ENCODE assay signal across 8 cellular contexts in the genomic region with DNA sequence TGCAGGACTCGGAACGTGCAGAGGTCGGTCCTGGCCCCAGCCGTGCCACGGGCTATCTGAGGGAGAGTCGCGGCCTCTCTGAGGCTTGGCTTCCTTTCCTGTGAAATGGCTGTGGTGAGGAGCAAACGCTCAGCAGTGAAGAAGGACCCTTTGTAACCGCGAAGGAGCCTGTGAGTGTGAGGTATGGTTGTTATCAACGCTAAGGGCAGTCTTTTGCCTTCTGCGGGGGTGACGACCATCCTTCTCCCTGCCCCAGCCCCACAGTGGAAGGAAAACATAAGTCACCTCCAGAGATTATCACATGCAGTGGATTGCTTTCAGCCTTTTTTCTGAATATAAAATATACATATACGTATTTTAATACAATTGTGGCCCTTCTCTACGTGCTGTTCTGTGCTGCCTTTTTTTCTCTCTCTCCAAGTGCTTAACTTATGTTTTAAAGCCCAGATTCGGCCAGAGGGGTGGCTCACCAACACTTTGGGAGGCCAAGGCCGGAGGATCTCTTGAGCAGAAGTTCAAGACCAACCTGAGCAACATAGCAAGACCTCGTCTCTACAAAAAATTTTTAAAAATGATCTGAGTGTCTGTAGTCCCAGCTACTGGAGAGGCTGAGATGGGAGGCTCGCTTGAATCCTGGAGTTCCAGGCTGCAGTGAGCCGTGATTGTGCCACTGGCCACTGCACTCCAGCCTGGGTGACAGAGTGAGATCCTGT. TPM values are rescaled to one million over a fixed set of nuclear protein-coding genes. Genes with fewer than 3 reads are reported as not detected.
DNase-seq lines count a peak whose midpoint lies in the region; ATAC-seq, FAIRE-seq and TF ChIP-seq lines count a peak whose summit lies in the region.

No MANE protein-coding gene starts in this region.

- H2AFZ ChIP-seq in HepG2 (ENCODE audit: low read length), result no peak overlapping the region

- peak overlapping the region; percentile 61 for H3K9ac ChIP-seq in HepG2 (ENCODE audit: insufficient read depth, low read depth, low read length)

- peaks cover 40% of the 10 kb centered on the region for H3K4me1 Mint-ChIP-seq in activated T-cell treated with anti-CD3 and anti-CD28 coated beads, Interleukin-2, amount 50 U/mL, for 4 hours (ENCODE audit: low read depth)
- H3K4me1 Mint-ChIP-seq in activated naive CD8-positive, alpha-beta T cell (ENCODE audit: low read depth), result peaks cover 47% of the 10 kb centered on the region
- peaks cover 27% of the 10 kb centered on the region for H3K4me1 Mint-ChIP-seq in type B pancreatic cell (ENCODE audit: unreplicated experiment)

- TF ChIP-seq RAD21 in HepG2 (CRISPR knock-in tag; IDR thresholded peaks at IDR 0.05), result no peak

- no peaks in the 10 kb centered on the region for H3K9me3 ChIP-seq in HepG2 (ENCODE audit: low read length)

- H3K27ac Mint-ChIP-seq in activated naive CD8-positive, alpha-beta T cell, result peak overlapping the region; percentile 95
- H3K27ac Mint-ChIP-seq in type B pancreatic cell, result no peak overlapping the region

- no peak for TF ChIP-seq POLR2A in HepG2 (IDR thresholded peaks at IDR 0.05; ENCODE audit: insufficient read depth in 1 of 2, low read depth in 2 of 2, low read length in 2 of 2)

- TF ChIP-seq CTCF in HepG2 (CRISPR knock-in tag; IDR thresholded peaks at IDR 0.05) (no peak), type B pancreatic cell (conservative IDR thresholded peaks at IDR 0.05) (peak; percentile 23)

- H3K79me2 ChIP-seq in HepG2 (ENCODE audit: insufficient read depth, low read length), result no peaks in the 10 kb centered on the region

- 17% methylated on average over 14 of the region's 20 CpGs for WGBS in HepG2 (ENCODE audit: low lambda C conversion rate)

- no peaks in the 10 kb centered on the region for H3K36me3 Mint-ChIP-seq in activated T-cell treated with anti-CD3 and anti-CD28 coated beads, Interleukin-2, amount 50 U/mL, for 4 hours (ENCODE audit: insufficient read depth)
- no peaks in the 10 kb centered on the region for H3K36me3 Mint-ChIP-seq in activated naive CD8-positive, alpha-beta T cell
- H3K36me3 Mint-ChIP-seq in type B pancreatic cell, result no peaks in the 10 kb centered on the region

- in situ Hi-C loops in HepG2 (cut with HindIII; ENCODE audit: extremely low pct_ligation_motif_present, low pct_unique_long_range_greater_than_20kb), result no loop called here

- H3K9me3 Mint-ChIP-seq in activated T-cell treated with anti-CD3 and anti-CD28 coated beads, Interleukin-2, amount 50 U/mL, for 4 hours, result no peaks in the 10 kb centered on the region
- H3K9me3 Mint-ChIP-seq in activated naive CD8-positive, alpha-beta T cell (ENCODE audit: low read depth), result no peaks in the 10 kb centered on the region
- H3K9me3 Mint-ChIP-seq in type B pancreatic cell, result no peaks in the 10 kb centered on the region

- peak overlapping the region; percentile 81 for H3K4me3 Mint-ChIP-seq in activated T-cell treated with anti-CD3 and anti-CD28 coated beads, Interleukin-2, amount 50 U/mL, for 4 hours
- peak overlapping the region; percentile 88 for H3K4me3 Mint-ChIP-seq in activated naive CD8-positive, alpha-beta T cell
- peak overlapping the region; percentile 82 for H3K4me3 Mint-ChIP-seq in type B pancreatic cell

- TF ChIP-seq EP300 in HepG2 (IDR thresholded peaks at IDR 0.05; ENCODE audit: low read depth in 2 of 2, low read length in 2 of 2), result no peak
- no peak for TF ChIP-seq EP300 in HepG2 (CRISPR knock-in tag; IDR thresholded peaks at IDR 0.05; ENCODE audit: borderline replicate concordance)

- no peak for DNase-seq in activated T-cell treated with anti-CD3 and anti-CD28 coated beads, Interleukin-2, amount 50 U/mL, for 4 hours
- DNase-seq in activated T-cell treated with anti-CD3 and anti-CD28 coated beads, Interleukin-2, amount 50 U/mL, for 48 hours, result no peak
- DNase-seq in HepG2 (ENCODE audit: low spot score) (no peak), type B pancreatic cell (ENCODE audit: extremely low spot score, unreplicated experiment) (no peak), T-helper 9 cell (no peak), D341Med (ENCODE audit: low spot score) (no peak)

- H3K4me1 ChIP-seq in HepG2 (ENCODE audit: insufficient read depth, low read length), result peaks cover 52% of the 10 kb centered on the region

- peak overlapping the region; percentile 57 to 85 (median 63) for H3K4me3 ChIP-seq in HepG2 (replicated peaks in 1 of 3; ENCODE audit: insufficient read depth in 1 of 3, low read depth in 2 of 3, low read length in 3 of 3)

- H3K27me3 Mint-ChIP-seq in activated T-cell treated with anti-CD3 and anti-CD28 coated beads, Interleukin-2, amount 50 U/mL, for 4 hours (ENCODE audit: low read depth), result no peaks in the 10 kb centered on the region
- H3K27me3 Mint-ChIP-seq in activated naive CD8-positive, alpha-beta T cell, result no peaks in the 10 kb centered on the region
- peaks cover 41% of the 10 kb centered on the region for H3K27me3 Mint-ChIP-seq in type B pancreatic cell

- H3K4me2 ChIP-seq in HepG2 (ENCODE audit: low read depth, low read length), result peak overlapping the region; percentile 93

- FAIRE-seq in HepG2 (lab: Jason Lieb, UNC), result no peak

- CTCF ChIA-PET in HepG2 (lab: Yijun Ruan, JAX; ENCODE audit: low intra/inter-chr PET ratio, low total read pairs), result interaction anchor here (0.8 to 8.0 kb wide), 6 partner anchors 21 to 97 kb away, joined by 3 to 99 read pairs (median 25); a partner anchor contains a TSS

- H3K36me3 ChIP-seq in HepG2 (replicated peaks in 1 of 2; ENCODE audit: control insufficient read depth in 1 of 2, insufficient read depth in 2 of 2, low read length in 2 of 2), result no peaks in the 10 kb centered on the region

- no peaks in the 10 kb centered on the region; a peak in 2 of 5 replicates for H3K27me3 ChIP-seq in HepG2 (ENCODE audit: control insufficient read depth in 1 of 2, insufficient read depth in 2 of 2, low read length in 2 of 2)

- no TSS peak for BruUV-seq in HepG2 (replicated peaks; lab: Mats Ljungman, UMichigan)

- peak; percentile 6 to 9 for ATAC-seq in activated T-cell treated with anti-CD3 and anti-CD28 coated beads, Interleukin-2, amount 50 U/mL, for 4 hours
- ATAC-seq in HepG2 (no peak), HG02973 (IDR thresholded peaks at IDR 0.05; ENCODE audit: unreplicated experiment) (no peak)

- POLR2A ChIA-PET in HepG2 (lab: Yijun Ruan, JAX), result interaction anchor here (1.1 to 4.0 kb wide), 7 partner anchors 13 to 223 kb away, joined by 3 to 45 read pairs (median 6); a partner anchor contains a TSS

- intact Hi-C loops in HepG2 (cut with micrococcal nuclease; ENCODE audit: unreplicated experiment), result no loop called here

- no peaks in the 10 kb centered on the region for H4K20me1 ChIP-seq in HepG2 (ENCODE audit: insufficient read depth, low read length)

- peak overlapping the region; percentile 16 for H3K27ac ChIP-seq in HepG2 (ENCODE audit: extremely low read length, insufficient read depth, low read length)

RNA-seq across cellular contexts. Expression of a gene that starts 17.4 kb away (rescaled TPM):
- total RNA-seq in activated T-cell treated with anti-CD3 and anti-CD28 coated beads, Interleukin-2, amount 50 U/mL, for 4 hours, result 10 to 100 TPM; 13.5 to 16.5 (median 15.3) TPM
- total RNA-seq in HepG2 (2016; rRNA removed; fragmentation: Illumina TruSeq; extraction: Trizol) (7.2 and 10.9 TPM in 2 replicates), type B pancreatic cell (ENCODE audit: low replicate concordance) (4.2 and 16.5 TPM in 2 replicates)
- 3.8 and 3.9 TPM in 2 replicates for total RNA-seq in HepG2 (2016; cell fraction: cytosol; rRNA removed; fragmentation: Illumina TruSeq; extraction: Trizol; ENCODE audit: low read depth)
- 5.9 and 12.2 TPM in 2 replicates for total RNA-seq in HepG2 (2016; cell fraction: insoluble cytoplasmic fraction; rRNA removed; fragmentation: Illumina TruSeq; extraction: Trizol)
- total RNA-seq in HepG2 (2016; cell fraction: membrane; rRNA removed; fragmentation: Illumina TruSeq; extraction: Trizol), result 6.3 and 7.1 TPM in 2 replicates
- 8.6 and 10.4 TPM in 2 replicates for total RNA-seq in HepG2 (2016; cell fraction: nucleus; rRNA removed; fragmentation: Illumina TruSeq; extraction: Trizol)
- 2.9 and 4.5 TPM in 2 replicates for polyA plus RNA-seq in HepG2 (2011; rRNA removed)
- polyA plus RNA-seq in HepG2 (2011; cell fraction: cytosol; rRNA removed), result 3.7 and 3.8 TPM in 2 replicates
- polyA plus RNA-seq in HepG2 (2011; cell fraction: nucleus; rRNA removed), result 7.5 and 12.9 TPM in 2 replicates
- polyA plus RNA-seq in HepG2 (2012), result 3.6 and 4.0 TPM in 2 replicates
- 0.84 and 1.5 TPM in 2 replicates for polyA plus RNA-seq in HepG2 (2016; cell fraction: cytosol; fragmentation: Illumina TruSeq; extraction: Trizol; ENCODE audit: low read depth)
- polyA plus RNA-seq in HepG2 (2016; cell fraction: insoluble cytoplasmic fraction; fragmentation: Illumina TruSeq; extraction: Trizol; ENCODE audit: low read depth), result 5.5 TPM in 2 replicates
- 2.0 and 2.7 TPM in 2 replicates for polyA plus RNA-seq in HepG2 (2016; cell fraction: membrane; fragmentation: Illumina TruSeq; extraction: Trizol; ENCODE audit: low read depth)
- 17.1 and 20.1 TPM in 2 replicates for polyA plus RNA-seq in HepG2 (2016; cell fraction: nucleus; fragmentation: Illumina TruSeq; extraction: Trizol; ENCODE audit: insufficient read depth, low read depth)
- 0.21 and 6.7 TPM in 2 replicates for polyA minus RNA-seq in HepG2 (2011; rRNA and poly(A)+ RNA removed; ENCODE audit: low replicate concordance)
- 1.3 and 2.7 TPM in 2 replicates for polyA minus RNA-seq in HepG2 (2011; cell fraction: cytosol; rRNA and poly(A)+ RNA removed)
- 4.9 and 8.2 TPM in 2 replicates for polyA minus RNA-seq in HepG2 (2011; cell fraction: nucleus; rRNA and poly(A)+ RNA removed)

RNA-seq across cellular contexts. Expression of a gene that starts 27.1 kb away (rescaled TPM):
- 10 to 100 TPM; 26.0 to 34.5 (median 31.3) TPM for total RNA-seq in activated T-cell treated with anti-CD3 and anti-CD28 coated beads, Interleukin-2, amount 50 U/mL, for 4 hours
- total RNA-seq in HepG2 (2016; rRNA removed; fragmentation: Illumina TruSeq; extraction: Trizol), result 4.6 and 5.7 TPM in 2 replicates
- total RNA-seq in HepG2 (2016; cell fraction: cytosol; rRNA removed; fragmentation: Illumina TruSeq; extraction: Trizol; ENCODE audit: low read depth), result 8.4 and 9.3 TPM in 2 replicates
- total RNA-seq in HepG2 (2016; cell fraction: insoluble cytoplasmic fraction; rRNA removed; fragmentation: Illumina TruSeq; extraction: Trizol), result 3.8 and 7.6 TPM in 2 replicates
- total RNA-seq in HepG2 (2016; cell fraction: membrane; rRNA removed; fragmentation: Illumina TruSeq; extraction: Trizol), result 5.8 and 6.3 TPM in 2 replicates
- 8.9 and 10.0 TPM in 2 replicates for total RNA-seq in HepG2 (2016; cell fraction: nucleus; rRNA removed; fragmentation: Illumina TruSeq; extraction: Trizol)
- 15.2 and 16.5 TPM in 2 replicates for polyA plus RNA-seq in HepG2 (2011; rRNA removed)
- polyA plus RNA-seq in HepG2 (2011; cell fraction: cytosol; rRNA removed), result 7.6 and 13.1 TPM in 2 replicates
- polyA plus RNA-seq in HepG2 (2011; cell fraction: nucleus; rRNA removed), result 26.2 and 46.7 TPM in 2 replicates
- 6.4 and 16.5 TPM in 2 replicates for polyA plus RNA-seq in HepG2 (2012)
- 1.6 and 1.7 TPM in 2 replicates for polyA plus RNA-seq in HepG2 (2016; cell fraction: cytosol; fragmentation: Illumina TruSeq; extraction: Trizol; ENCODE audit: low read depth)
- 5.3 and 8.6 TPM in 2 replicates for polyA plus RNA-seq in HepG2 (2016; cell fraction: insoluble cytoplasmic fraction; fragmentation: Illumina TruSeq; extraction: Trizol; ENCODE audit: low read depth)
- 3.4 and 3.9 TPM in 2 replicates for polyA plus RNA-seq in HepG2 (2016; cell fraction: membrane; fragmentation: Illumina TruSeq; extraction: Trizol; ENCODE audit: low read depth)
- 22.7 TPM in 2 replicates for polyA plus RNA-seq in HepG2 (2016; cell fraction: nucleus; fragmentation: Illumina TruSeq; extraction: Trizol; ENCODE audit: insufficient read depth, low read depth)
- 28.6 and 56.6 TPM in 2 replicates for polyA minus RNA-seq in HepG2 (2011; rRNA and poly(A)+ RNA removed; ENCODE audit: low replicate concordance)
- 10.8 and 14.1 TPM in 2 replicates for polyA minus RNA-seq in HepG2 (2011; cell fraction: cytosol; rRNA and poly(A)+ RNA removed)
- polyA minus RNA-seq in HepG2 (2011; cell fraction: nucleus; rRNA and poly(A)+ RNA removed), result 11.8 and 13.0 TPM in 2 replicates
- total RNA-seq in type B pancreatic cell (ENCODE audit: low replicate concordance), result 11.4 and 81.9 TPM in 2 replicates

RNA-seq across cellular contexts. Expression of a gene that starts 45.6 kb away (rescaled TPM):
- total RNA-seq in activated T-cell treated with anti-CD3 and anti-CD28 coated beads, Interleukin-2, amount 50 U/mL, for 4 hours, result 10 to 100 TPM; 59.6 to 69.7 (median 62.0) TPM
- total RNA-seq in HepG2 (2016; rRNA removed; fragmentation: Illumina TruSeq; extraction: Trizol) (66.7 and 67.7 TPM in 2 replicates), type B pancreatic cell (ENCODE audit: low replicate concordance) (35.7 and 48.7 TPM in 2 replicates)
- 24.9 and 31.4 TPM in 2 replicates for total RNA-seq in HepG2 (2016; cell fraction: cytosol; rRNA removed; fragmentation: Illumina TruSeq; extraction: Trizol; ENCODE audit: low read depth)
- 67.1 and 68.7 TPM in 2 replicates for total RNA-seq in HepG2 (2016; cell fraction: insoluble cytoplasmic fraction; rRNA removed; fragmentation: Illumina TruSeq; extraction: Trizol)
- total RNA-seq in HepG2 (2016; cell fraction: membrane; rRNA removed; fragmentation: Illumina TruSeq; extraction: Trizol), result 38.8 and 52.9 TPM in 2 replicates
- 31.7 and 32.7 TPM in 2 replicates for total RNA-seq in HepG2 (2016; cell fraction: nucleus; rRNA removed; fragmentation: Illumina TruSeq; extraction: Trizol)
- polyA plus RNA-seq in HepG2 (2011; rRNA removed), result 58.2 and 60.2 TPM in 2 replicates
- polyA plus RNA-seq in HepG2 (2011; cell fraction: cytosol; rRNA removed), result 84.5 and 95.4 TPM in 2 replicates
- polyA plus RNA-seq in HepG2 (2011; cell fraction: nucleus; rRNA removed), result 55.3 and 57.9 TPM in 2 replicates
- polyA plus RNA-seq in HepG2 (2012), result 27.2 and 33.1 TPM in 2 replicates
- 16.9 and 28.4 TPM in 2 replicates for polyA plus RNA-seq in HepG2 (2016; cell fraction: cytosol; fragmentation: Illumina TruSeq; extraction: Trizol; ENCODE audit: low read depth)
- 57.3 and 61.7 TPM in 2 replicates for polyA plus RNA-seq in HepG2 (2016; cell fraction: insoluble cytoplasmic fraction; fragmentation: Illumina TruSeq; extraction: Trizol; ENCODE audit: low read depth)
- polyA plus RNA-seq in HepG2 (2016; cell fraction: membrane; fragmentation: Illumina TruSeq; extraction: Trizol; ENCODE audit: low read depth), result 24.0 and 35.4 TPM in 2 replicates
- polyA plus RNA-seq in HepG2 (2016; cell fraction: nucleus; fragmentation: Illumina TruSeq; extraction: Trizol; ENCODE audit: insufficient read depth, low read depth), result 51.5 and 54.0 TPM in 2 replicates
- 106 and 147 TPM in 2 replicates for polyA minus RNA-seq in HepG2 (2011; rRNA and poly(A)+ RNA removed; ENCODE audit: low replicate concordance)
- polyA minus RNA-seq in HepG2 (2011; cell fraction: cytosol; rRNA and poly(A)+ RNA removed), result 15.6 and 16.2 TPM in 2 replicates
- polyA minus RNA-seq in HepG2 (2011; cell fraction: nucleus; rRNA and poly(A)+ RNA removed), result 12.8 and 16.7 TPM in 2 replicates

RNA-seq across cellular contexts. Expression of a gene that starts 55.4 kb away (rescaled TPM):
- not detected for total RNA-seq in activated T-cell treated with anti-CD3 and anti-CD28 coated beads, Interleukin-2, amount 50 U/mL, for 4 hours
- not detected in 2 replicates for total RNA-seq in HepG2 (2016; rRNA removed; fragmentation: Illumina TruSeq; extraction: Trizol)
- not detected in 2 replicates for total RNA-seq in HepG2 (2016; cell fraction: cytosol; rRNA removed; fragmentation: Illumina TruSeq; extraction: Trizol; ENCODE audit: low read depth)
- total RNA-seq in HepG2 (2016; cell fraction: insoluble cytoplasmic fraction; rRNA removed; fragmentation: Illumina TruSeq; extraction: Trizol), result not detected in 2 replicates
- total RNA-seq in HepG2 (2016; cell fraction: membrane; rRNA removed; fragmentation: Illumina TruSeq; extraction: Trizol), result not detected in 2 replicates
- total RNA-seq in HepG2 (2016; cell fraction: nucleus; rRNA removed; fragmentation: Illumina TruSeq; extraction: Trizol), result not detected in 2 replicates
- polyA plus RNA-seq in HepG2 (2011; rRNA removed), result 0.07 TPM in 1 of 2 replicates, not detected in the other
- not detected in 2 replicates for polyA plus RNA-seq in HepG2 (2011; cell fraction: cytosol; rRNA removed)
- not detected in 2 replicates for polyA plus RNA-seq in HepG2 (2011; cell fraction: nucleus; rRNA removed)
- polyA plus RNA-seq in HepG2 (2012), result not detected in 2 replicates
- polyA plus RNA-seq in HepG2 (2016; cell fraction: cytosol; fragmentation: Illumina TruSeq; extraction: Trizol; ENCODE audit: low read depth), result not detected in 2 replicates
- not detected in 2 replicates for polyA plus RNA-seq in HepG2 (2016; cell fraction: insoluble cytoplasmic fraction; fragmentation: Illumina TruSeq; extraction: Trizol; ENCODE audit: low read depth)
- not detected in 2 replicates for polyA plus RNA-seq in HepG2 (2016; cell fraction: membrane; fragmentation: Illumina TruSeq; extraction: Trizol; ENCODE audit: low read depth)
- polyA plus RNA-seq in HepG2 (2016; cell fraction: nucleus; fragmentation: Illumina TruSeq; extraction: Trizol; ENCODE audit: insufficient read depth, low read depth), result not detected in 2 replicates
- not detected in 2 replicates for polyA minus RNA-seq in HepG2 (2011; rRNA and poly(A)+ RNA removed; ENCODE audit: low replicate concordance)
- polyA minus RNA-seq in HepG2 (2011; cell fraction: cytosol; rRNA and poly(A)+ RNA removed), result not detected in 2 replicates
- polyA minus RNA-seq in HepG2 (2011; cell fraction: nucleus; rRNA and poly(A)+ RNA removed), result 0.39 TPM in 1 of 2 replicates, not detected in the other
- not detected in 2 replicates for total RNA-seq in type B pancreatic cell (ENCODE audit: low replicate concordance)

Comparison
In these comparisons a context has a peak if more than half of its experiments do, and no peak if none do; other contexts are left out.
1. ATAC-seq: peak in activated T-cell treated with anti-CD3 and anti-CD28 coated beads, Interleukin-2, amount 50 U/mL, for 4 hours (2 of 2); none in HepG2 (single experiment) and HG02973 (single experiment).
2. Peak in every context shown above with its lines, with median percentiles within 50 percentile points of each other: H3K4me3 Mint-ChIP-seq.